In genomic region chr10:117148284-117148683, GRCh38 we compare ENCODE assay signal across 1 cellular context.
TF ChIP-seq lines count a peak whose summit lies in the region.

No MANE protein-coding gene starts in this region.

TF ChIP-seq in HEK293, 187 proteins besides CTCF, POLR2A, EP300 and RAD21 (continued from another document and continues in another):
- TF ChIP-seq ELK4 (IDR thresholded peaks at IDR 0.05; ENCODE audit: borderline replicate concordance, low read depth, low read length) (no peak), OSR2 (tag by site-specific recombination; IDR thresholded peaks at IDR 0.05) (peak; percentile 90), ZNF660 (tag by site-specific recombination; IDR thresholded peaks at IDR 0.05) (peak; percentile 49), GLIS2 (tag by site-specific recombination; IDR thresholded peaks at IDR 0.05) (no peak), SALL2 (tag by site-specific recombination; IDR thresholded peaks at IDR 0.05; ENCODE audit: borderline replicate concordance) (no peak), ZNF280D (tag by site-specific recombination; IDR thresholded peaks at IDR 0.05) (no peak), ZNF501 (tag by site-specific recombination; IDR thresholded peaks at IDR 0.05) (peak; percentile 94), PRDM6 (tag by site-specific recombination; IDR thresholded peaks at IDR 0.05) (peak; percentile 97), PATZ1 (tag by site-specific recombination; IDR thresholded peaks at IDR 0.05) (no peak), ZBTB6 (tag by site-specific recombination; IDR thresholded peaks at IDR 0.05) (0 out of 2 replicates have a peak, but pooled peaks have one; percentile 27), ZNF184 (tag by site-specific recombination; IDR thresholded peaks at IDR 0.05) (0 out of 2 replicates have a peak, but pooled peaks have one; percentile 47), SP2 (tag by site-specific recombination; IDR thresholded peaks at IDR 0.05) (0 out of 2 replicates have a peak, but pooled peaks have one; percentile 13), ZNF514 (tag by site-specific recombination; IDR thresholded peaks at IDR 0.05) (no peak), ZNF747 (tag by site-specific recombination; IDR thresholded peaks at IDR 0.05) (no peak), ZSCAN30 (tag by site-specific recombination; IDR thresholded peaks at IDR 0.05) (peak; percentile 66; the same call in 1 of the 2 replicates), ZNF777 (tag by site-specific recombination; IDR thresholded peaks at IDR 0.05; ENCODE audit: borderline replicate concordance) (no peak), ZNF677 (tag by site-specific recombination; IDR thresholded peaks at IDR 0.05) (no peak), ZBTB11 (tag by site-specific recombination; conservative IDR thresholded peaks at IDR 0.05; ENCODE audit: low read depth) (no peak), OVOL3 (tag by site-specific recombination; IDR thresholded peaks at IDR 0.05) (peak; percentile 54; the same call in 1 of the 2 replicates), ZNF629 (tag by site-specific recombination; IDR thresholded peaks at IDR 0.05) (peak; percentile 81), ZNF558 (tag by site-specific recombination; IDR thresholded peaks at IDR 0.05) (peak; percentile 66; the same call in 1 of the 2 replicates), ZNF19 (tag by site-specific recombination; IDR thresholded peaks at IDR 0.05; ENCODE audit: low read depth) (no peak), ZNF785 (tag by site-specific recombination; IDR thresholded peaks at IDR 0.05) (no peak), ATF2 (tag by site-specific recombination; IDR thresholded peaks at IDR 0.05; ENCODE audit: low read depth) (peak; percentile 19; the same call in 1 of the 2 replicates), EGR2 (tag by site-specific recombination; IDR thresholded peaks at IDR 0.05; ENCODE audit: low read depth) (no peak), KLF10 (tag by site-specific recombination; IDR thresholded peaks at IDR 0.05) (peak; percentile 61; the same call in 1 of the 2 replicates), ZNF404 (tag by site-specific recombination; IDR thresholded peaks at IDR 0.05) (no peak), ZNF529 (tag by site-specific recombination; IDR thresholded peaks at IDR 0.05; ENCODE audit: insufficient replicate concordance) (no peak), ZNF155 (tag by site-specific recombination; IDR thresholded peaks at IDR 0.05) (no peak), GLI2 (tag by site-specific recombination; IDR thresholded peaks at IDR 0.05; ENCODE audit: borderline replicate concordance, low read depth) (peak; percentile 84), ZNF391 (tag by site-specific recombination; IDR thresholded peaks at IDR 0.05; ENCODE audit: borderline replicate concordance, low read depth) (peak; percentile 75; the same call in 1 of the 2 replicates), FEZF1 (tag by site-specific recombination; IDR thresholded peaks at IDR 0.05) (peak; percentile 98), BCL11A (tag by site-specific recombination; IDR thresholded peaks at IDR 0.05; ENCODE audit: low read depth) (peak; percentile 92), ZNF214 (tag by site-specific recombination; IDR thresholded peaks at IDR 0.05; ENCODE audit: borderline replicate concordance) (no peak), ZNF223 (tag by site-specific recombination; IDR thresholded peaks at IDR 0.05) (no peak)
- TF ChIP-seq, protein P1, sequence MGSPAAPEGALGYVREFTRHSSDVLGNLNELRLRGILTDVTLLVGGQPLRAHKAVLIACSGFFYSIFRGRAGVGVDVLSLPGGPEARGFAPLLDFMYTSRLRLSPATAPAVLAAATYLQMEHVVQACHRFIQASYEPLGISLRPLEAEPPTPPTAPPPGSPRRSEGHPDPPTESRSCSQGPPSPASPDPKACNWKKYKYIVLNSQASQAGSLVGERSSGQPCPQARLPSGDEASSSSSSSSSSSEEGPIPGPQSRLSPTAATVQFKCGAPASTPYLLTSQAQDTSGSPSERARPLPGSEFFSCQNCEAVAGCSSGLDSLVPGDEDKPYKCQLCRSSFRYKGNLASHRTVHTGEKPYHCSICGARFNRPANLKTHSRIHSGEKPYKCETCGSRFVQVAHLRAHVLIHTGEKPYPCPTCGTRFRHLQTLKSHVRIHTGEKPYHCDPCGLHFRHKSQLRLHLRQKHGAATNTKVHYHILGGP (tag by site-specific recombination; IDR thresholded peaks at IDR 0.05), result peak; percentile 58; the same call in 1 of the 2 replicates
- TF ChIP-seq, protein P2, sequence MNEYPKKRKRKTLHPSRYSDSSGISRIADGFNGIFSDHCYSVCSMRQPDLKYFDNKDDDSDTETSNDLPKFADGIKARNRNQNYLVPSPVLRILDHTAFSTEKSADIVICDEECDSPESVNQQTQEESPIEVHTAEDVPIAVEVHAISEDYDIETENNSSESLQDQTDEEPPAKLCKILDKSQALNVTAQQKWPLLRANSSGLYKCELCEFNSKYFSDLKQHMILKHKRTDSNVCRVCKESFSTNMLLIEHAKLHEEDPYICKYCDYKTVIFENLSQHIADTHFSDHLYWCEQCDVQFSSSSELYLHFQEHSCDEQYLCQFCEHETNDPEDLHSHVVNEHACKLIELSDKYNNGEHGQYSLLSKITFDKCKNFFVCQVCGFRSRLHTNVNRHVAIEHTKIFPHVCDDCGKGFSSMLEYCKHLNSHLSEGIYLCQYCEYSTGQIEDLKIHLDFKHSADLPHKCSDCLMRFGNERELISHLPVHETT (tag by site-specific recombination; IDR thresholded peaks at IDR 0.05), result 0 out of 2 replicates have a peak, but pooled peaks have one; percentile 77
- TF ChIP-seq, protein P3, sequence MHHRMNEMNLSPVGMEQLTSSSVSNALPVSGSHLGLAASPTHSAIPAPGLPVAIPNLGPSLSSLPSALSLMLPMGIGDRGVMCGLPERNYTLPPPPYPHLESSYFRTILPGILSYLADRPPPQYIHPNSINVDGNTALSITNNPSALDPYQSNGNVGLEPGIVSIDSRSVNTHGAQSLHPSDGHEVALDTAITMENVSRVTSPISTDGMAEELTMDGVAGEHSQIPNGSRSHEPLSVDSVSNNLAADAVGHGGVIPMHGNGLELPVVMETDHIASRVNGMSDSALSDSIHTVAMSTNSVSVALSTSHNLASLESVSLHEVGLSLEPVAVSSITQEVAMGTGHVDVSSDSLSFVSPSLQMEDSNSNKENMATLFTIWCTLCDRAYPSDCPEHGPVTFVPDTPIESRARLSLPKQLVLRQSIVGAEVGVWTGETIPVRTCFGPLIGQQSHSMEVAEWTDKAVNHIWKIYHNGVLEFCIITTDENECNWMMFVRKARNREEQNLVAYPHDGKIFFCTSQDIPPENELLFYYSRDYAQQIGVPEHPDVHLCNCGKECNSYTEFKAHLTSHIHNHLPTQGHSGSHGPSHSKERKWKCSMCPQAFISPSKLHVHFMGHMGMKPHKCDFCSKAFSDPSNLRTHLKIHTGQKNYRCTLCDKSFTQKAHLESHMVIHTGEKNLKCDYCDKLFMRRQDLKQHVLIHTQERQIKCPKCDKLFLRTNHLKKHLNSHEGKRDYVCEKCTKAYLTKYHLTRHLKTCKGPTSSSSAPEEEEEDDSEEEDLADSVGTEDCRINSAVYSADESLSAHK (tag by site-specific recombination; IDR thresholded peaks at IDR 0.05), result peak; percentile 85
